In the genomic region with DNA sequence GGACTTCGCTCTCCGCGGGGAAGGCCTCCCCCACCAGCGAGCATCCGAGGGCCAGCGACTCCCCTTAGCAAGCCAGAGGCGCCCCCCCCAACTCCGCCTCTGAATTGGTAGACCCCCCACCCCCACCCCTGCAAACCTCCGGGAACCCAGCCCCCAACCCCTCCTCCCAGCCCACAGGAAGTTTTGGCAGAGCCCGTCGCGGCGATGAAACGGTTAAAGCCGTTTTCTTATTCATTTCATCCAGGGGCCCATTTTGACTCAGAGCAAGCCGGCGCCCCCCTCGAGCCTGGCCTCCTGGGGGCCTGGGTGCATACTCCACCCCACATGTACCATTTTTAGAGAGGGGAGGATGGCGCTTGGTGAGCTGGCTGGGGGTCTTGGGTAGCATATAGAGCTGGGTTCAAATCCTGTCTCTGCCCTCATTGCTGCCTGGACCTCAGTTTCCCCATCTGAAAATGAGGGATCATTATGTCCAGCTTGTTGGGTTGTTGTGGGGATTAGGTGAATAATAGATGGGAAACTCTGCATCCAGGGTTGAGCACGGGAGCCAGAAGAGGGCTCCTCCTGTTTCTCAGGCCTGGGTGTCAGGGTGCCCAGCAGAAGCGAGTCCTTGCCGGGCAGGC, we compare ENCODE assay signal across 8 cellular contexts. TPM values are rescaled to one million over a fixed set of nuclear protein-coding genes. Genes with fewer than 3 reads are reported as not detected.
A peak's percentile ranks its signal among the peaks of the same experiment; 100 is the strongest.
DNase-seq lines count a peak whose midpoint lies in the region; ATAC-seq and TF ChIP-seq lines count a peak whose summit lies in the region.

No MANE protein-coding gene starts in this region.

- H2AK5ac ChIP-seq in mesendoderm (ENCODE audit: low read length) = peak overlapping the region; percentile 82

- no peaks in the 10 kb centered on the region for H3K9me3 ChIP-seq in HUES64 (ENCODE audit: insufficient read depth, low read depth, low read length)
- H3K9me3 ChIP-seq in thoracic aorta = no peaks in the 10 kb centered on the region

- H3K4me3 ChIP-seq in ACC112 (ENCODE audit: low read depth, low read length) (peak overlapping the region; percentile 74; the same call in 1 of the 2 replicates), HUES64 (ENCODE audit: low read length) (peak overlapping the region; percentile 54), astrocyte of the spinal cord (ENCODE audit: low read depth, low read length) (peak overlapping the region; percentile 33), mesendoderm (ENCODE audit: low read length) (no peak overlapping the region), thoracic aorta (peak overlapping the region; percentile 76)

- peaks cover 63% of the 10 kb centered on the region for H3K4me1 ChIP-seq in ACC112 (ENCODE audit: control insufficient read depth, insufficient read depth, low read length, unreplicated experiment)
- H3K4me1 ChIP-seq in HUES64 (ENCODE audit: insufficient read depth, low read length) = peaks cover 28% of the 10 kb centered on the region
- H3K4me1 ChIP-seq in mesendoderm (ENCODE audit: control insufficient read depth, low read depth, low read length) = peaks cover 13% of the 10 kb centered on the region
- peaks cover 52 to 81% of the 10 kb centered on the region in 2 donors for H3K4me1 ChIP-seq in thoracic aorta (ENCODE audit: control insufficient read depth in 1 of 2, low read depth in 2 of 2)

- no peak overlapping the region for H2AFZ ChIP-seq in ACC112 (ENCODE audit: low read length, unreplicated experiment)

- H3K18ac ChIP-seq in mesendoderm (ENCODE audit: low read length) = peak overlapping the region; percentile 69

- 14% methylated on average over 21 of the region's 22 CpGs for WGBS in HUES64
- WGBS in mesendoderm (ENCODE audit: extremely low coverage, insufficient coverage, low lambda C conversion rate) = no CpG with 5 or more reads among the region's 22 CpGs

- peak overlapping the region; percentile 92 for H3K27ac ChIP-seq in ACC112 (ENCODE audit: low read depth, low read length)
- H3K27ac ChIP-seq in HUES64 (ENCODE audit: low read depth, low read length) = peak overlapping the region; percentile 47; the same call in 1 of the 2 replicates
- H3K27ac ChIP-seq in mesendoderm (ENCODE audit: low read depth, low read length) = peak overlapping the region; percentile 43
- H3K27ac ChIP-seq in thoracic aorta = peak overlapping the region; percentile 99 to 100

- no peaks in the 10 kb centered on the region for H3K79me2 ChIP-seq in ACC112 (ENCODE audit: control insufficient read depth, insufficient read depth, low read length, unreplicated experiment)
- no peaks in the 10 kb centered on the region for H3K79me2 ChIP-seq in mesendoderm (ENCODE audit: control insufficient read depth, insufficient read depth, low read length)

- no peak overlapping the region for H3K23ac ChIP-seq in mesendoderm (ENCODE audit: low read length)

- H4K8ac ChIP-seq in mesendoderm (ENCODE audit: low read depth, low read length) = no peak overlapping the region

- no peak overlapping the region for H4K5ac ChIP-seq in mesendoderm (ENCODE audit: low read length)

- no peak overlapping the region for H2BK120ac ChIP-seq in mesendoderm (ENCODE audit: low read depth, low read length)

- peak overlapping the region; percentile 82 for H3K56ac ChIP-seq in mesendoderm (ENCODE audit: low read length)

- no peak overlapping the region for H2BK5ac ChIP-seq in mesendoderm (ENCODE audit: low read length)

- H3K36me3 ChIP-seq in ACC112 (ENCODE audit: insufficient read depth, low read length) (no peaks in the 10 kb centered on the region), HUES64 (ENCODE audit: insufficient read depth, low read length) (no peaks in the 10 kb centered on the region), mesendoderm (ENCODE audit: control insufficient read depth, insufficient read depth, low read length) (no peaks in the 10 kb centered on the region), thoracic aorta (no peaks in the 10 kb centered on the region)

- peak overlapping the region; percentile 89 for H3K4ac ChIP-seq in mesendoderm (ENCODE audit: low read depth, low read length)

- peak overlapping the region; percentile 83 for H3K4me2 ChIP-seq in mesendoderm (ENCODE audit: low read length)

- DNase-seq in astrocyte of the spinal cord (ENCODE audit: low read depth, low spot score) (no peak), mesendoderm (no peak), thoracic aorta (ENCODE audit: low spot score) (no peak), NCI-H82 treated with DMSO at 0.1 percent for 48 hours (lab: John Stamatoyannopoulos, UW; ENCODE audit: unreplicated experiment) (no peak), hippocampal formation (lab: John Stamatoyannopoulos, UW) (no peak), OCI-M2 (lab: John Stamatoyannopoulos, UW; ENCODE audit: unreplicated experiment) (no peak)

- H2BK15ac ChIP-seq in mesendoderm (replicated peaks; ENCODE audit: low read depth) = no peak overlapping the region

- no peaks in the 10 kb centered on the region for H3K27me3 ChIP-seq in ACC112 (ENCODE audit: insufficient read depth, low read length)
- H3K27me3 ChIP-seq in HUES64 (ENCODE audit: insufficient read depth, low read length) = no peaks in the 10 kb centered on the region
- H3K27me3 ChIP-seq in mesendoderm (ENCODE audit: insufficient read depth, low read length, poor library complexity) = no peaks in the 10 kb centered on the region
- no peaks in the 10 kb centered on the region for H3K27me3 ChIP-seq in thoracic aorta (replicated peaks; ENCODE audit: insufficient read depth)

- no peak for ATAC-seq in thoracic aorta (ENCODE audit: insufficient number of reproducible peaks, low FRiP score, low read depth)

- H3K9ac ChIP-seq in HUES64 (ENCODE audit: low read depth, low read length) = peak overlapping the region; percentile 66; the same call in 1 of the 2 replicates
- peak overlapping the region; percentile 77 for H3K9ac ChIP-seq in mesendoderm (ENCODE audit: low read length)

- no peaks in the 10 kb centered on the region for H3K79me1 ChIP-seq in mesendoderm (ENCODE audit: low read length)

- in situ Hi-C loops in astrocyte of the spinal cord (cut with HindIII; ENCODE audit: low sequenced_read_pairs) = no loop called here

- no peak for TF ChIP-seq CTCF in astrocyte of the spinal cord (IDR thresholded peaks at IDR 0.05; ENCODE audit: low read depth, low read length)
- TF ChIP-seq CTCF in thoracic aorta (IDR thresholded peaks at IDR 0.05) = no peak

RNA-seq across cellular contexts. Expression of gene JUNB, which starts 7.9 kb away (rescaled TPM):
- 2.4 TPM for polyA plus RNA-seq in HUES64 (2013, experiment 1 of 2)
- polyA plus RNA-seq in HUES64 (2013, experiment 2 of 2) = 3.6 TPM
- 2.2 TPM for polyA plus RNA-seq in mesendoderm (2013, experiment 1 of 2)
- polyA plus RNA-seq in mesendoderm (2013, experiment 2 of 2) = 2.5 TPM
- total RNA-seq in thoracic aorta = 1,000 to 10,000 TPM in 1 of 2 donors, 100 to 1,000 TPM in 1; 698 to 2,087 TPM

RNA-seq across cellular contexts. Expression of gene HOOK2, which starts 8.0 kb away (rescaled TPM):
- polyA plus RNA-seq in HUES64 (2013, experiment 1 of 2) = 23.3 TPM
- 23.0 TPM for polyA plus RNA-seq in HUES64 (2013, experiment 2 of 2)
- polyA plus RNA-seq in mesendoderm (2013, experiment 1 of 2) = 25.7 TPM
- polyA plus RNA-seq in mesendoderm (2013, experiment 2 of 2) = 28.2 TPM
- total RNA-seq in thoracic aorta = 100 to 1,000 TPM in 1 of 2 donors, 10 to 100 TPM in 1; 22.6 to 102 TPM

RNA-seq across cellular contexts. Expression of gene PRDX2, which starts 18.3 kb away (rescaled TPM):
- polyA plus RNA-seq in HUES64 (2013, experiment 1 of 2) = 317 TPM
- polyA plus RNA-seq in HUES64 (2013, experiment 2 of 2) = 333 TPM
- 210 TPM for polyA plus RNA-seq in mesendoderm (2013, experiment 1 of 2)
- 216 TPM for polyA plus RNA-seq in mesendoderm (2013, experiment 2 of 2)
- 100 to 1,000 TPM; 107 to 235 TPM for total RNA-seq in thoracic aorta

RNA-seq across cellular contexts. Expression of gene THSD8, which starts 18.5 kb away (rescaled TPM):
- polyA plus RNA-seq in HUES64 (2013, experiment 1 of 2) = 8.9 TPM
- polyA plus RNA-seq in HUES64 (2013, experiment 2 of 2) = 15.8 TPM
- polyA plus RNA-seq in mesendoderm (2013, experiment 1 of 2) = 25.8 TPM
- 28.2 TPM for polyA plus RNA-seq in mesendoderm (2013, experiment 2 of 2)
- total RNA-seq in thoracic aorta = not detected

RNA-seq across cellular contexts. Expression of gene RNASEH2A, which starts 23.0 kb away (rescaled TPM):
- polyA plus RNA-seq in HUES64 (2013, experiment 1 of 2) = 59.2 TPM
- polyA plus RNA-seq in HUES64 (2013, experiment 2 of 2) = 65.6 TPM
- polyA plus RNA-seq in mesendoderm (2013, experiment 1 of 2) = 24.8 TPM
- 25.7 TPM for polyA plus RNA-seq in mesendoderm (2013, experiment 2 of 2)
- total RNA-seq in thoracic aorta = 1 to 10 TPM; 3.0 to 7.9 TPM

Comparison
In these comparisons a context has a peak if more than half of its experiments do, and no peak if none do; other contexts are left out.
1. H3K27ac ChIP-seq: peak in every context shown above with its lines; median percentile 100 in thoracic aorta; 92 in ACC112; 47 in HUES64; 43 in mesendoderm.